ENCODE assay signal across 2 cellular contexts in the genomic region with DNA sequence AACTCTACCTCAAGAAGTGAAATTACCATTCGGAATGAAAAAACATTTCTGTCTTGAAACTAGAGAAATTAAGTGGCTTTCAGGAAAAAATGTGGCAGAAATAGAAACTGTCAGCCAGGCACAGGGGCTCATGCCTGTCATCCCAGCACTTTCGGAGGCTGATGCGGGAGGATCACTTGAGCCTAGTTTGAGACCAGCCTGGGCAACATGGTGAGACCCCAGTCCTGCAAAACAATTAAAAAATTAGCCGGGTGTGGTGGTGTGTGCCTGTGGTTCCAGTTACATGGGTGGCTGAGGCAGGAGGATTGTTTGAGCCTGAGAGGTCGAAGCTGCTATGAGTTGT.
TF ChIP-seq lines count a peak whose summit lies in the region.

No MANE protein-coding gene starts in this region.

TF ChIP-seq in HepG2, 621 proteins besides CTCF, POLR2A, EP300 and RAD21 (continues in another document):
- TF ChIP-seq HDAC1 (CRISPR knock-in tag; IDR thresholded peaks at IDR 0.05) (no peak), ZNF235 (CRISPR knock-in tag; IDR thresholded peaks at IDR 0.05; ENCODE audit: borderline replicate concordance) (no peak), ZNF121 (CRISPR knock-in tag; IDR thresholded peaks at IDR 0.05) (0 out of 2 replicates have a peak, but pooled peaks have one; percentile 54), ZBTB3 (CRISPR knock-in tag; IDR thresholded peaks at IDR 0.05; ENCODE audit: borderline replicate concordance, low read depth) (no peak), HOXA7 (CRISPR knock-in tag; IDR thresholded peaks at IDR 0.05) (no peak), ZNF652 (CRISPR knock-in tag; IDR thresholded peaks at IDR 0.05; ENCODE audit: borderline replicate concordance, low read depth) (no peak), GTF2F1 (IDR thresholded peaks at IDR 0.05; ENCODE audit: low read length) (no peak), XBP1 (CRISPR knock-in tag; IDR thresholded peaks at IDR 0.05) (no peak)
- TF ChIP-seq, protein P1, sequence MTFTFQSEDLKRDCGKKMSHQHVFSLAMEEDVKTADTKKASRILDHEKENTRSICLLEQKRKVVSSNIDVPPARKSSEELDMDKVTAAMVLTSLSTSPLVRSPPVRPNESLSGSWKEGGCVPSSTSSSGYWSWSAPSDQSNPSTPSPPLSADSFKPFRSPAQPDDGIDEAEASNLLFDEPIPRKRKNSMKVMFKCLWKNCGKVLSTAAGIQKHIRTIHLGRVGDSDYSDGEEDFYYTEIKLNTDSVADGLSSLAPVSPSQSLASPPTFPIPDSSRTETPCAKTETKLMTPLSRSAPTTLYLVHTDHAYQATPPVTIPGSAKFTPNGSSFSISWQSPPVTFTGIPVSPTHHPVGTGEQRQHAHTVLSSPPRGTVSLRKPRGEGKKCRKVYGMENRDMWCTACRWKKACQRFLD (CRISPR knock-in tag; IDR thresholded peaks at IDR 0.05; ENCODE audit: borderline replicate concordance) = no peak
- TF ChIP-seq, protein P2, sequence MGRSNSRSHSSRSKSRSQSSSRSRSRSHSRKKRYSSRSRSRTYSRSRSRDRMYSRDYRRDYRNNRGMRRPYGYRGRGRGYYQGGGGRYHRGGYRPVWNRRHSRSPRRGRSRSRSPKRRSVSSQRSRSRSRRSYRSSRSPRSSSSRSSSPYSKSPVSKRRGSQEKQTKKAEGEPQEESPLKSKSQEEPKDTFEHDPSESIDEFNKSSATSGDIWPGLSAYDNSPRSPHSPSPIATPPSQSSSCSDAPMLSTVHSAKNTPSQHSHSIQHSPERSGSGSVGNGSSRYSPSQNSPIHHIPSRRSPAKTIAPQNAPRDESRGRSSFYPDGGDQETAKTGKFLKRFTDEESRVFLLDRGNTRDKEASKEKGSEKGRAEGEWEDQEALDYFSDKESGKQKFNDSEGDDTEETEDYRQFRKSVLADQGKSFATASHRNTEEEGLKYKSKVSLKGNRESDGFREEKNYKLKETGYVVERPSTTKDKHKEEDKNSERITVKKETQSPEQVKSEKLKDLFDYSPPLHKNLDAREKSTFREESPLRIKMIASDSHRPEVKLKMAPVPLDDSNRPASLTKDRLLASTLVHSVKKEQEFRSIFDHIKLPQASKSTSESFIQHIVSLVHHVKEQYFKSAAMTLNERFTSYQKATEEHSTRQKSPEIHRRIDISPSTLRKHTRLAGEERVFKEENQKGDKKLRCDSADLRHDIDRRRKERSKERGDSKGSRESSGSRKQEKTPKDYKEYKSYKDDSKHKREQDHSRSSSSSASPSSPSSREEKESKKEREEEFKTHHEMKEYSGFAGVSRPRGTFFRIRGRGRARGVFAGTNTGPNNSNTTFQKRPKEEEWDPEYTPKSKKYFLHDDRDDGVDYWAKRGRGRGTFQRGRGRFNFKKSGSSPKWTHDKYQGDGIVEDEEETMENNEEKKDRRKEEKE (IDR thresholded peaks at IDR 0.05) = no peak
- TF ChIP-seq, protein P3, sequence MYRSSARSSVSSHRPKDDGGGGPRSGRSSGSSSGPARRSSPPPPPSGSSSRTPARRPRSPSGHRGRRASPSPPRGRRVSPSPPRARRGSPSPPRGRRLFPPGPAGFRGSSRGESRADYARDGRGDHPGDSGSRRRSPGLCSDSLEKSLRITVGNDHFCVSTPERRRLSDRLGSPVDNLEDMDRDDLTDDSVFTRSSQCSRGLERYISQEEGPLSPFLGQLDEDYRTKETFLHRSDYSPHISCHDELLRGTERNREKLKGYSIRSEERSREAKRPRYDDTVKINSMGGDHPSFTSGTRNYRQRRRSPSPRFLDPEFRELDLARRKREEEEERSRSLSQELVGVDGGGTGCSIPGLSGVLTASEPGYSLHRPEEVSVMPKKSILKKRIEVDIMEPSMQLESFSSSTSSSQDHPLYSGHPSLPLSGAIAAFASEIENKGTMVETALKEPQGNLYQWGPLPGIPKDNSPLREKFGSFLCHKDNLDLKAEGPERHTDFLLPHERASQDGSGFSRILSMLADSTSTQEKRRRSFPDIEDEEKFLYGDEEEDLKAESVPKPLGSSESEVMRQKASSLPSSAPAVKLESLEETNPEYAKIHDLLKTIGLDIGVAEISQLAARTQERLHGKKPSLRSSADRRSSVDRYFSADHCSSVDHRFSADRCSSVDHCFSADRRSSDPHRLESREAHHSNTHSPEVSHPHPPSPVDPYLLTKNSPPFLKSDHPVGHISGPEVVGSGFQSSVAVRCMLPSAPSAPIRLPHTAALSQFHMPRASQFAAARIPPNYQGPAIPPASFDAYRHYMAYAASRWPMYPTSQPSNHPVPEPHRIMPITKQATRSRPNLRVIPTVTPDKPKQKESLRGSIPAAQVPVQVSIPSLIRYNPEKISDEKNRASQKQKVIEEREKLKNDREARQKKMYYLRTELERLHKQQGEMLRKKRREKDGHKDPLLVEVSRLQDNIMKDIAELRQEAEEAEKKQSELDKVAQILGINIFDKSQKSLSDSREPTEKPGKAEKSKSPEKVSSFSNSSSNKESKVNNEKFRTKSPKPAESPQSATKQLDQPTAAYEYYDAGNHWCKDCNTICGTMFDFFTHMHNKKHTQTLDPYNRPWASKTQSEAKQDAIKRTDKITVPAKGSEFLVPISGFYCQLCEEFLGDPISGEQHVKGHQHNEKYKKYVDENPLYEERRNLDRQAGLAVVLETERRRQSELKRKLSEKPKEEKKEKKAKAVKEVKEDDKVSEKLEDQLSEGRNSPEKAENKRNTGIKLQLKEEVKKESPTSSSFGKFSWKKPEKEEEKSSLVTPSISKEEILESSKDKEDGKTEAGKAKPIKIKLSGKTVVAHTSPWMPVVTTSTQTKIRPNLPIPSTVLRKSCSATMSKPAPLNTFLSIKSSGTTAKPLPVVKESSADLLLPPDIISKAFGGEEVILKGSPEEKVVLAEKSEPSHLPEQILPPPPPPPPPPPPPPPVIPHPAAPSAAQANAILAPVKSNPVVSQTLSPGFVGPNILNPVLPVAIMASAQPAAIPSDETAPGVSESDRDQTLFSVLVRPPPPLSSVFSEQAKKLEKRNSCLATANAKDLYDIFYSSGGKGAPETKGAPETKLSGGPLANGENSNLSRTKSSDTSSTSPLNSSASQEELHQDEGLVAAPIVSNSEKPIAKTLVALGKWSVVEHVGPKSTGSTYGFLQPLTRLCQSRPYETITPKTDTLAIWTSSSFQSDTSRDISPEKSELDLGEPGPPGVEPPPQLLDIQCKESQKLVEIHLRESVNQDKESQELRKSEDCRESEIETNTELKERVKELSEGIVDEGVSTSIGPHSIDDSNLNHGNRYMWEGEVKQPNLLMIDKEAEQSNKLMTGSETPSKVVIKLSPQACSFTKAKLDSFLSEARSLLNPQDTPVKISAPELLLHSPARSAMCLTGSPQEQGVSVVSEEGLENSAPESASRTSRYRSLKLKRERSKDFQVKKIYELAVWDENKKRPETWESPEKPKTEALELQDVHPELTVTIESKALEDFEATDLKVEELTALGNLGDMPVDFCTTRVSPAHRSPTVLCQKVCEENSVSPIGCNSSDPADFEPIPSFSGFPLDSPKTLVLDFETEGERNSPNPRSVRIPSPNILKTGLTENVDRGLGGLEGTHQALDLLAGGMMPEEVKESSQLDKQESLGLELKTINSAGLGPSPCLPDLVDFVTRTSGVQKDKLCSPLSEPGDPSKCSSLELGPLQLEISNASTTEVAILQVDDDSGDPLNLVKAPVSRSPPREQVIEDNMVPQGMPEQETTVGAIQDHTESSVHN (CRISPR knock-in tag; IDR thresholded peaks at IDR 0.05) = no peak

TF ChIP-seq in SK-N-SH treated with all-trans-retinoic acid at 6 μM for 48 hours, 23 proteins besides CTCF, POLR2A, EP300 and RAD21:
- TF ChIP-seq CSDC2 (CRISPR knock-in tag; IDR thresholded peaks at IDR 0.05) (no peak), ZNF70 (CRISPR knock-in tag; IDR thresholded peaks at IDR 0.05) (no peak), ZFP30 (CRISPR knock-in tag; IDR thresholded peaks at IDR 0.05) (no peak), ARNTL (CRISPR knock-in tag; IDR thresholded peaks at IDR 0.05; ENCODE audit: borderline replicate concordance, low read depth) (no peak), ESRRG (CRISPR knock-in tag; IDR thresholded peaks at IDR 0.05) (no peak), ZC3H10 (CRISPR knock-in tag; IDR thresholded peaks at IDR 0.05) (no peak), GLIS3 (CRISPR knock-in tag; IDR thresholded peaks at IDR 0.05) (no peak), RARB (CRISPR knock-in tag; IDR thresholded peaks at IDR 0.05) (no peak), BACH2 (CRISPR knock-in tag; IDR thresholded peaks at IDR 0.05; ENCODE audit: borderline replicate concordance) (no peak)
